1 cellular context compared by ENCODE assay signal in the genomic region with DNA sequence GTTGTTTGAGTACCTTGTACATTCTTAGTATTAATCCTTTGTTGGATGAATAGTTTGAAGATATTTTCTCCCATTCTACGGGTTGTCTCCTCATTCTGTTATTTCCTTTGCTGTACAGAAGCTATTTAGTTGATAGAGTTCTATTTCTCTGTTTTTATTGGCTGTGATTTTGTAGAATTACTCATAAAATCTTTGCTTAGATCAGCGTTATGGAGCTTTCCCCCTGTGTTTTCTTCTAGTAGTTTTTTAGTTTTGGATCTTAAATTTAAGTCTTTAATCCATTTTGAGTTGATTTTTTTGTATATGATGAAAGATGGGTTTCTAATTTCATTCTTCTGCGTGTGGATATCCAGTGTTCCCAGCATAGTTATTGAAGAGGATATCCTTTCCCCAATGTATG.
A peak's percentile ranks its signal among the peaks of the same experiment; 100 is the strongest.
TF ChIP-seq lines count a peak whose summit lies in the region.

No MANE protein-coding gene starts in this region.

TF ChIP-seq in HepG2, 621 proteins besides CTCF, POLR2A, EP300 and RAD21 (continued from another document):
- TF ChIP-seq, protein P1, sequence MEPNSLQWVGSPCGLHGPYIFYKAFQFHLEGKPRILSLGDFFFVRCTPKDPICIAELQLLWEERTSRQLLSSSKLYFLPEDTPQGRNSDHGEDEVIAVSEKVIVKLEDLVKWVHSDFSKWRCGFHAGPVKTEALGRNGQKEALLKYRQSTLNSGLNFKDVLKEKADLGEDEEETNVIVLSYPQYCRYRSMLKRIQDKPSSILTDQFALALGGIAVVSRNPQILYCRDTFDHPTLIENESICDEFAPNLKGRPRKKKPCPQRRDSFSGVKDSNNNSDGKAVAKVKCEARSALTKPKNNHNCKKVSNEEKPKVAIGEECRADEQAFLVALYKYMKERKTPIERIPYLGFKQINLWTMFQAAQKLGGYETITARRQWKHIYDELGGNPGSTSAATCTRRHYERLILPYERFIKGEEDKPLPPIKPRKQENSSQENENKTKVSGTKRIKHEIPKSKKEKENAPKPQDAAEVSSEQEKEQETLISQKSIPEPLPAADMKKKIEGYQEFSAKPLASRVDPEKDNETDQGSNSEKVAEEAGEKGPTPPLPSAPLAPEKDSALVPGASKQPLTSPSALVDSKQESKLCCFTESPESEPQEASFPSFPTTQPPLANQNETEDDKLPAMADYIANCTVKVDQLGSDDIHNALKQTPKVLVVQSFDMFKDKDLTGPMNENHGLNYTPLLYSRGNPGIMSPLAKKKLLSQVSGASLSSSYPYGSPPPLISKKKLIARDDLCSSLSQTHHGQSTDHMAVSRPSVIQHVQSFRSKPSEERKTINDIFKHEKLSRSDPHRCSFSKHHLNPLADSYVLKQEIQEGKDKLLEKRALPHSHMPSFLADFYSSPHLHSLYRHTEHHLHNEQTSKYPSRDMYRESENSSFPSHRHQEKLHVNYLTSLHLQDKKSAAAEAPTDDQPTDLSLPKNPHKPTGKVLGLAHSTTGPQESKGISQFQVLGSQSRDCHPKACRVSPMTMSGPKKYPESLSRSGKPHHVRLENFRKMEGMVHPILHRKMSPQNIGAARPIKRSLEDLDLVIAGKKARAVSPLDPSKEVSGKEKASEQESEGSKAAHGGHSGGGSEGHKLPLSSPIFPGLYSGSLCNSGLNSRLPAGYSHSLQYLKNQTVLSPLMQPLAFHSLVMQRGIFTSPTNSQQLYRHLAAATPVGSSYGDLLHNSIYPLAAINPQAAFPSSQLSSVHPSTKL (CRISPR knock-in tag; IDR thresholded peaks at IDR 0.05), result no peak
- TF ChIP-seq, protein P2, sequence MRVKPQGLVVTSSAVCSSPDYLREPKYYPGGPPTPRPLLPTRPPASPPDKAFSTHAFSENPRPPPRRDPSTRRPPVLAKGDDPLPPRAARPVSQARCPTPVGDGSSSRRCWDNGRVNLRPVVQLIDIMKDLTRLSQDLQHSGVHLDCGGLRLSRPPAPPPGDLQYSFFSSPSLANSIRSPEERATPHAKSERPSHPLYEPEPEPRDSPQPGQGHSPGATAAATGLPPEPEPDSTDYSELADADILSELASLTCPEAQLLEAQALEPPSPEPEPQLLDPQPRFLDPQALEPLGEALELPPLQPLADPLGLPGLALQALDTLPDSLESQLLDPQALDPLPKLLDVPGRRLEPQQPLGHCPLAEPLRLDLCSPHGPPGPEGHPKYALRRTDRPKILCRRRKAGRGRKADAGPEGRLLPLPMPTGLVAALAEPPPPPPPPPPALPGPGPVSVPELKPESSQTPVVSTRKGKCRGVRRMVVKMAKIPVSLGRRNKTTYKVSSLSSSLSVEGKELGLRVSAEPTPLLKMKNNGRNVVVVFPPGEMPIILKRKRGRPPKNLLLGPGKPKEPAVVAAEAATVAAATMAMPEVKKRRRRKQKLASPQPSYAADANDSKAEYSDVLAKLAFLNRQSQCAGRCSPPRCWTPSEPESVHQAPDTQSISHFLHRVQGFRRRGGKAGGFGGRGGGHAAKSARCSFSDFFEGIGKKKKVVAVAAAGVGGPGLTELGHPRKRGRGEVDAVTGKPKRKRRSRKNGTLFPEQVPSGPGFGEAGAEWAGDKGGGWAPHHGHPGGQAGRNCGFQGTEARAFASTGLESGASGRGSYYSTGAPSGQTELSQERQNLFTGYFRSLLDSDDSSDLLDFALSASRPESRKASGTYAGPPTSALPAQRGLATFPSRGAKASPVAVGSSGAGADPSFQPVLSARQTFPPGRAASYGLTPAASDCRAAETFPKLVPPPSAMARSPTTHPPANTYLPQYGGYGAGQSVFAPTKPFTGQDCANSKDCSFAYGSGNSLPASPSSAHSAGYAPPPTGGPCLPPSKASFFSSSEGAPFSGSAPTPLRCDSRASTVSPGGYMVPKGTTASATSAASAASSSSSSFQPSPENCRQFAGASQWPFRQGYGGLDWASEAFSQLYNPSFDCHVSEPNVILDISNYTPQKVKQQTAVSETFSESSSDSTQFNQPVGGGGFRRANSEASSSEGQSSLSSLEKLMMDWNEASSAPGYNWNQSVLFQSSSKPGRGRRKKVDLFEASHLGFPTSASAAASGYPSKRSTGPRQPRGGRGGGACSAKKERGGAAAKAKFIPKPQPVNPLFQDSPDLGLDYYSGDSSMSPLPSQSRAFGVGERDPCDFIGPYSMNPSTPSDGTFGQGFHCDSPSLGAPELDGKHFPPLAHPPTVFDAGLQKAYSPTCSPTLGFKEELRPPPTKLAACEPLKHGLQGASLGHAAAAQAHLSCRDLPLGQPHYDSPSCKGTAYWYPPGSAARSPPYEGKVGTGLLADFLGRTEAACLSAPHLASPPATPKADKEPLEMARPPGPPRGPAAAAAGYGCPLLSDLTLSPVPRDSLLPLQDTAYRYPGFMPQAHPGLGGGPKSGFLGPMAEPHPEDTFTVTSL (CRISPR knock-in tag; IDR thresholded peaks at IDR 0.05; ENCODE audit: borderline replicate concordance), result no peak
- TF ChIP-seq ZNF747 (CRISPR knock-in tag; IDR thresholded peaks at IDR 0.05; ENCODE audit: borderline replicate concordance), result no peak
- peak; percentile 75 to 82 for TF ChIP-seq MAFK (conservative IDR thresholded peaks at IDR 0.05 in 1 of 2, IDR thresholded peaks at IDR 0.05 in 1 of 2; ENCODE audit: low read length in 2 of 2)
- TF ChIP-seq, protein P3, sequence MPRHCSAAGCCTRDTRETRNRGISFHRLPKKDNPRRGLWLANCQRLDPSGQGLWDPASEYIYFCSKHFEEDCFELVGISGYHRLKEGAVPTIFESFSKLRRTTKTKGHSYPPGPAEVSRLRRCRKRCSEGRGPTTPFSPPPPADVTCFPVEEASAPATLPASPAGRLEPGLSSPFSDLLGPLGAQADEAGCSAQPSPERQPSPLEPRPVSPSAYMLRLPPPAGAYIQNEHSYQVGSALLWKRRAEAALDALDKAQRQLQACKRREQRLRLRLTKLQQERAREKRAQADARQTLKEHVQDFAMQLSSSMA (CRISPR knock-in tag; IDR thresholded peaks at IDR 0.05), result no peak
TF ChIP-seq in HepG2: peak in this region for 2.
